Comparison of ENCODE assay signal across 30 cellular contexts in genomic region chr17:30225919-30226553, GRCh38. TPM values are rescaled to one million over a fixed set of nuclear protein-coding genes. Genes with fewer than 3 reads are reported as not detected.
DNase-seq lines count a peak whose midpoint lies in the region; ATAC-seq, FAIRE-seq and TF ChIP-seq lines count a peak whose summit lies in the region.
"Had no signal": no experiment of that assay in that cellular context is flagged by ENCODE, and none has a peak within 500 bp of the region (broad histone marks: within the 10 kb centered on the region; RNA-seq: fewer than 3 reads in every experiment).

No MANE protein-coding gene starts in this region.

- peak; percentile 61 for DNase-seq in NCI-H82 (lab: John Stamatoyannopoulos, UW)
- no peak for DNase-seq in NCI-H82 treated with DMSO at 0.1 percent for 48 hours (lab: John Stamatoyannopoulos, UW; ENCODE audit: unreplicated experiment)
- DNase-seq in WERI-Rb-1, result peak; percentile 67
- DNase-seq in left colon, result no peak
- peak; percentile 27 for DNase-seq in spleen
- DNase-seq in activated CD4-positive, alpha-beta T cell treated with anti-CD3 and anti-CD28 coated beads, Interleukin-2, amount 50 U/mL, for 48 hours, result no peak
- DNase-seq in GM12892 (ENCODE audit: insufficient read length), result no peak
- DNase-seq: 8988T; activated naive CD4-positive, alpha-beta T cell; activated T-cell treated with anti-CD3 and anti-CD28 coated beads, Interleukin-2, amount 50 U/mL, for 48 hours; central memory CD4-positive, alpha-beta T cell; DMS79 treated with DMSO at 0.1 percent for 48 hours; GF-D8; heart right ventricle; KBM-7; MG63; NCI-H1105 treated with DMSO at 0.1 percent for 48 hours; NCI-H2081; NCI-H526 treated with DMSO at 0.1 percent for 48 hours; occipital lobe; T-helper 1 cell; upper lobe of right lung had no signal

- intact Hi-C loops in left colon (cut with DNase I, micrococcal nuclease), result no loop called here
- intact Hi-C loops in spleen (cut with DNase I; ENCODE audit: low total_unique reads), result no loop called here

- H3K9me3 ChIP-seq in WERI-Rb-1 (ENCODE audit: severe bottlenecking), result no peaks in the 10 kb centered on the region
- no peaks in the 10 kb centered on the region for H3K9me3 ChIP-seq in spleen
- H3K9me3 ChIP-seq: esophagus muscularis mucosa, heart right ventricle, MG63, upper lobe of right lung had no signal

- TF ChIP-seq CTCF in WERI-Rb-1 (IDR thresholded peaks at IDR 0.05; ENCODE audit: low read depth, low read length) (no peak), spleen (IDR thresholded peaks at IDR 0.05 in 8 of 11, conservative IDR thresholded peaks at IDR 0.05 in 3 of 11) (no peak)

- H3K27me3 ChIP-seq in WERI-Rb-1 (ENCODE audit: insufficient read depth, low read depth, severe bottlenecking) (no peaks in the 10 kb centered on the region), spleen (replicated peaks in 1 of 7) (peaks cover 0 to 15% (median 0%) of the 10 kb centered on the region in 7 donors)
- H3K27me3 ChIP-seq: MG63, upper lobe of right lung had no signal

- TF ChIP-seq POLR2A in spleen (IDR thresholded peaks at IDR 0.05), result no peak
- TF ChIP-seq POLR2A in GM12892 (IDR thresholded peaks at IDR 0.05; ENCODE audit: low read depth, low read length), result no peak

- no peaks in the 10 kb centered on the region for H3K4me1 ChIP-seq in spleen
- H3K4me1 ChIP-seq: esophagus muscularis mucosa, upper lobe of right lung had no signal

- H3K27ac ChIP-seq in WERI-Rb-1, result no peak overlapping the region
- H3K27ac ChIP-seq in spleen, result no peak overlapping the region
- H3K27ac ChIP-seq: C4-2B, esophagus muscularis mucosa, heart right ventricle, upper lobe of right lung had no signal

- FAIRE-seq in GM12892 (lab: Jason Lieb, UNC), result no peak

- H3K4me3 ChIP-seq in WERI-Rb-1 (ENCODE audit: low read depth, low read length) (no peak overlapping the region), spleen (no peak overlapping the region)
- H3K4me3 ChIP-seq: esophagus muscularis mucosa, heart right ventricle, lung, MG63, upper lobe of right lung had no signal

- ATAC-seq in left colon, result peak; percentile 69
- no peak for ATAC-seq in HG02885 (IDR thresholded peaks at IDR 0.05; ENCODE audit: poor library complexity, unreplicated experiment)
- ATAC-seq: heart right ventricle; natural killer cell treated with Interleukin-12 subunit alpha and Interleukin-12 subunit beta and Interleukin-15 and Interleukin-18, amount 100 ng/mL, for 72 hours; stimulated activated memory B cell treated with anti-CD40 and anti-IgM and Interleukin-4, amounts not matched to agents 10 μg/mL and 1 μg/mL and 100 μg/mL, for 72 hours; upper lobe of right lung had no signal

- 84 to 88% (median 86%) methylated on average over 15 of the region's 15 CpGs for WGBS in spleen, 5 donors

- H3K36me3 ChIP-seq in WERI-Rb-1, result no peaks in the 10 kb centered on the region
- H3K36me3 ChIP-seq in spleen, result no peaks in the 10 kb centered on the region
- H3K36me3 ChIP-seq: esophagus muscularis mucosa, heart right ventricle, MG63, upper lobe of right lung had no signal

RNA-seq across cellular contexts. Expression of gene SLC6A4, which starts 9.5 kb away (rescaled TPM):
- total RNA-seq in left colon, result 1 to 10 TPM in 1 of 2 donors, under 1 TPM in 1; 0.79 to 1.1 TPM
- total RNA-seq in spleen, result under 1 TPM in 4 of 7 donors, not detected in 3; 0.15 to 0.34 (median 0.28) TPM
- polyA plus RNA-seq in spleen, result under 1 TPM; under 0.01 to 0.09 (median 0.02) TPM
- polyA plus RNA-seq in GM12892 (2012; ENCODE audit: missing spikeins), result 3.8 TPM
- total RNA-seq: HT-29, mucosa of gallbladder had no signal

Comparison
In these comparisons a context has a peak if more than half of its experiments do, and no peak if none do; other contexts are left out.
1. DNase-seq: peak in NCI-H82 (single experiment), WERI-Rb-1 (single experiment) and spleen (single experiment); none in NCI-H82 treated with DMSO at 0.1 percent for 48 hours (single experiment), left colon (0 of 2), activated CD4-positive, alpha-beta T cell treated with anti-CD3 and anti-CD28 coated beads, Interleukin-2, amount 50 U/mL, for 48 hours (0 of 2) and GM12892 (single experiment).